26 cellular contexts compared by ENCODE assay signal in the genomic region with DNA sequence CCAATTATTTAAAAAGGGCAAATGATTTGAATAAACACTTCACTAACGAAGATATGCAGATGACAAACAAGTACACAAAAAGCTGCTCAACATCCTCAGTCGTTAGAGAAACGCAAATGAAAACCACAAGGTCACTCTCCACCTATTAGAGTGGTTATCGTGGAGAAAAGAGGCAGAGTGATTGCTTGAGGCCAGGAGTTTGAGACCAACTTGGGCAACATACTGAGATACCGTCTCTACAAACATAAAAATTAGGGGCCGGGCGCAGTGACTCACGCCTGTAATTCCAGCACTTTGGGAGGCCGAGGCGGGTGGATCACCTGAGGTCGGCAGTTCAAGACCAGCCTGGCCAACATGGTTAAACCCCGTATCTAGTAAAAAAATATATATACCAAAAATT. TPM values are rescaled to one million over a fixed set of nuclear protein-coding genes. Genes with fewer than 3 reads are reported as not detected.
"Had no signal": no experiment of that assay in that cellular context is flagged by ENCODE, and none has a peak within 500 bp of the region (broad histone marks: within the 10 kb centered on the region; RNA-seq: fewer than 3 reads in every experiment).

No MANE protein-coding gene starts in this region.

- DNase-seq: stimulated activated CD4-positive, alpha-beta T cell treated with anti-CD3 and anti-CD28 coated beads, Interleukin-2, amount 100 ng/mL, for 48 hours; stimulated activated CD4-positive, alpha-beta T cell treated with anti-CD3 and anti-CD28 coated beads, Interleukin-4, amount 100 ng/mL, for 1 hour; stimulated activated CD4-positive, alpha-beta T cell treated with anti-CD3 and anti-CD28 coated beads, Interleukin-4, amount 100 ng/mL, for 24 hours; stimulated activated CD4-positive, alpha-beta T cell treated with anti-CD3 and anti-CD28 coated beads, Interleukin-4, amount 100 ng/mL, for 4 hours; stimulated activated CD8-positive, alpha-beta memory T cell treated with anti-CD3 and anti-CD28 coated beads, Interleukin-4, amount 100 ng/mL, for 48 hours; stimulated activated naive B cell treated with anti-CD40 and anti-IgM and Interleukin-4, amounts not matched to agents 10 μg/mL and 1 μg/mL and 100 μg/mL, for 72 hours; stimulated activated naive CD4-positive, alpha-beta T cell; stimulated activated naive CD4-positive, alpha-beta T cell treated with Interleukin-2 at 50 U/mL for 16 hours; stimulated activated naive CD8-positive, alpha-beta T cell treated with anti-CD3 and anti-CD28 coated beads, Interleukin-15, amount 100 ng/mL, for 72 hours; stimulated activated naive CD8-positive, alpha-beta T cell treated with anti-CD3 and anti-CD28 coated beads, Interleukin-15, Interleukin-2, amounts not matched to agents 100 U/mL and 50 U/mL, for 24 hours; stomach; substantia nigra; testis; thyroid gland; tibial artery; transverse colon; upper lobe of left lung; upper lobe of right lung; uterus had no signal

- H3K36me3 ChIP-seq: stomach, suprapubic skin, thoracic aorta, thyroid gland, tibial artery, tibial nerve, transverse colon, upper lobe of left lung, upper lobe of right lung, uterus, vagina had no signal

- H3K9me3 ChIP-seq: stomach, suprapubic skin, testis, thoracic aorta, thyroid gland, tibial artery, tibial nerve, transverse colon, upper lobe of left lung, upper lobe of right lung, uterus, vagina had no signal

- H3K27me3 ChIP-seq: stomach, suprapubic skin, testis, thyroid gland, tibial artery, tibial nerve, transverse colon, upper lobe of left lung, upper lobe of right lung, uterus, vagina had no signal

- H3K4me1 ChIP-seq: testis, thyroid gland, tibial artery, transverse colon, uterus had no signal

- H3K27ac ChIP-seq: stomach, suprapubic skin, testis, thoracic aorta, thyroid gland, tibial artery, tibial nerve, transverse colon, upper lobe of left lung, upper lobe of right lung, uterus, vagina had no signal

- ATAC-seq: stimulated activated effector memory CD8-positive, alpha-beta T cell treated with anti-CD3 and anti-CD28 coated beads, Interleukin-12 subunit alpha, Interleukin-12 subunit beta, amount 100 ng/mL, for 72 hours; stimulated activated memory B cell treated with anti-CD40 and anti-IgM and Interleukin-4, amounts not matched to agents 10 μg/mL and 1 μg/mL and 100 μg/mL, for 72 hours; stimulated activated naive B cell treated with anti-CD40 and anti-IgM and Interleukin-4, amounts not matched to agents 10 μg/mL and 1 μg/mL and 100 μg/mL, for 72 hours; stimulated activated naive CD8-positive, alpha-beta T cell treated with anti-CD3 and anti-CD28 coated beads, Interleukin-15, amount 100 ng/mL, for 72 hours; stimulated activated naive CD8-positive, alpha-beta T cell treated with anti-CD3 and anti-CD28 coated beads, Interleukin-15, Interleukin-2, amounts not matched to agents 100 U/mL and 50 U/mL, for 24 hours; upper lobe of right lung had no signal

- FAIRE-seq: urothelium cell line had no signal

- H3K4me3 ChIP-seq: stomach, suprapubic skin, testis, thoracic aorta, thyroid gland, tibial artery, tibial nerve, transverse colon, upper lobe of left lung, upper lobe of right lung, uterus, vagina had no signal

RNA-seq across cellular contexts. Expression of a gene that starts 45.0 kb away (rescaled TPM):
- total RNA-seq: stomach, upper lobe of right lung had no signal
